ENCODE assay signal across 8 cellular contexts in genomic region chr16:81008151-81008789, GRCh38. TPM values are rescaled to one million over a fixed set of nuclear protein-coding genes. Genes with fewer than 3 reads are reported as not detected.
DNase-seq lines count a peak whose midpoint lies in the region; TF ChIP-seq lines count a peak whose summit lies in the region.

No MANE protein-coding gene starts in this region.

- peak overlapping the region; percentile 99 for H3K27ac ChIP-seq in effector memory CD4-positive, alpha-beta T cell (ENCODE audit: insufficient read depth, low read length, poor library complexity, severe bottlenecking)
- peak overlapping the region; percentile 94 for H3K27ac ChIP-seq in neural cell (ENCODE audit: low read length)

- DNase-seq in BJ (ENCODE audit: low read depth), result no peak
- no peak for DNase-seq in NB4 (ENCODE audit: low read depth)
- no peak for DNase-seq in effector memory CD4-positive, alpha-beta T cell
- no peak for DNase-seq in NCI-H774 (lab: John Stamatoyannopoulos, UW)
- no peak for DNase-seq in SW 1271 (lab: John Stamatoyannopoulos, UW)
- no peak for DNase-seq in amniotic stem cell (lab: John Stamatoyannopoulos, UW)
- DNase-seq in activated effector memory CD4-positive, alpha-beta T cell treated with Interleukin-2 at 50 U/mL for 16 hours, result no peak

- H3K4me1 ChIP-seq in effector memory CD4-positive, alpha-beta T cell (ENCODE audit: control insufficient read depth, insufficient read depth, low read length, poor library complexity, severe bottlenecking), result peaks cover 18% of the 10 kb centered on the region

- H3K9me3 ChIP-seq in effector memory CD4-positive, alpha-beta T cell (ENCODE audit: control insufficient read depth, low read length), result no peaks in the 10 kb centered on the region
- no peaks in the 10 kb centered on the region for H3K9me3 ChIP-seq in neural cell (ENCODE audit: low read length)

- H3K4me2 ChIP-seq in neural cell (ENCODE audit: low read length), result peak overlapping the region; percentile 19

- H3K36me3 ChIP-seq in BJ (ENCODE audit: control insufficient read depth, insufficient read depth, low read length) (no peaks in the 10 kb centered on the region), neural cell (ENCODE audit: insufficient read depth, low read length) (no peaks in the 10 kb centered on the region)
- no peaks in the 10 kb centered on the region for H3K36me3 ChIP-seq in effector memory CD4-positive, alpha-beta T cell (ENCODE audit: control insufficient read depth, insufficient read depth, low read length)

- POLR2A ChIA-PET in BJ (lab: Charles Lee), result interaction anchor here (0.6 kb wide), 1 partner anchor 9 kb away, joined by 7 read pairs; no protein-coding TSS in a partner anchor

- H3K4me3 ChIP-seq in BJ (ENCODE audit: low read depth, low read length) (peak overlapping the region; percentile 95), NB4 (ENCODE audit: low read depth, low read length) (peak overlapping the region; percentile 65), neural cell (ENCODE audit: low read length) (peak overlapping the region; percentile 98)
- peak overlapping the region; percentile 97 for H3K4me3 ChIP-seq in effector memory CD4-positive, alpha-beta T cell (ENCODE audit: insufficient read depth, low read depth, low read length, poor library complexity, severe bottlenecking)

- H3K9ac ChIP-seq in neural cell (ENCODE audit: low read length), result peak overlapping the region; percentile 93

- H3K79me2 ChIP-seq in neural cell (replicated peaks; ENCODE audit: insufficient read depth, low read length), result peaks cover 35% of the 10 kb centered on the region

- CTCF ChIA-PET in BJ (lab: Yijun Ruan, JAX), result interaction anchor here (1.5 kb wide), 1 partner anchor 28 kb away, joined by 6 read pairs; the partner anchor contains the start of gene ATMIN

- H3K27me3 ChIP-seq in BJ (ENCODE audit: control insufficient read depth, insufficient read depth, low read length) (no peaks in the 10 kb centered on the region), neural cell (ENCODE audit: insufficient read depth, low read depth, low read length) (no peaks in the 10 kb centered on the region)
- H3K27me3 ChIP-seq in effector memory CD4-positive, alpha-beta T cell (replicated peaks; ENCODE audit: control insufficient read depth, insufficient read depth, low read length, poor library complexity, severe bottlenecking), result no peaks in the 10 kb centered on the region

- peak overlapping the region; percentile 89 for H2AFZ ChIP-seq in neural cell (ENCODE audit: low read depth, low read length)

- TF ChIP-seq RAD21 in neural cell (conservative IDR thresholded peaks at IDR 0.05), result no peak

- H3K9me2 ChIP-seq in neural cell (ENCODE audit: insufficient read depth, low read length), result no peaks in the 10 kb centered on the region

- TF ChIP-seq CTCF in BJ (IDR thresholded peaks at IDR 0.05; ENCODE audit: insufficient read depth, low read depth, low read length) (no peak), NB4 (IDR thresholded peaks at IDR 0.05; ENCODE audit: low read depth, low read length) (no peak), neural cell (IDR thresholded peaks at IDR 0.05; ENCODE audit: poor library complexity, severe bottlenecking) (no peak)

- no peak for TF ChIP-seq EP300 in neural cell (conservative IDR thresholded peaks at IDR 0.05; ENCODE audit: poor library complexity, severe bottlenecking)

- no peaks in the 10 kb centered on the region for H3F3A ChIP-seq in neural cell (ENCODE audit: insufficient read depth, low read length, poor library complexity, severe bottlenecking)

- H4K20me1 ChIP-seq in neural cell (ENCODE audit: insufficient read depth), result no peaks in the 10 kb centered on the region

- no peak for TF ChIP-seq POLR2A in NB4 (IDR thresholded peaks at IDR 0.05; ENCODE audit: extremely low read depth, insufficient read length)

TF ChIP-seq in neural cell, 6 proteins besides CTCF, POLR2A, EP300 and RAD21:
- TF ChIP-seq POLR2AphosphoS5 (IDR thresholded peaks at IDR 0.05) (no peak), REST (IDR thresholded peaks at IDR 0.05; ENCODE audit: borderline replicate concordance) (no peak), SMC3 (conservative IDR thresholded peaks at IDR 0.05; ENCODE audit: poor library complexity) (no peak), MXI1 (conservative IDR thresholded peaks at IDR 0.05; ENCODE audit: poor library complexity, severe bottlenecking) (no peak), TAF1 (IDR thresholded peaks at IDR 0.05; ENCODE audit: low read depth) (no peak), EZH2 (IDR thresholded peaks at IDR 0.05; ENCODE audit: borderline replicate concordance, insufficient read depth, low read length, poor library complexity, severe bottlenecking) (no peak)

RNA-seq across cellular contexts. Expression of gene CENPN, which starts 1.3 kb away (rescaled TPM):
- polyA plus RNA-seq in BJ (2011; rRNA removed) (24.8 and 38.2 TPM in 2 replicates), neural cell (1.9 and 5.3 TPM in 2 replicates)
- polyA minus RNA-seq in BJ (2011; rRNA and poly(A)+ RNA removed), result 29.8 and 38.6 TPM in 2 replicates
- polyA minus RNA-seq in neural cell, result 2.7 and 2.9 TPM in 2 replicates

RNA-seq across cellular contexts. Expression of gene CMC2, which starts 1.6 kb away (rescaled TPM):
- polyA plus RNA-seq in BJ (2011; rRNA removed), result 56.4 and 101 TPM in 2 replicates
- 7.6 and 11.2 TPM in 2 replicates for polyA minus RNA-seq in BJ (2011; rRNA and poly(A)+ RNA removed)
- 168 and 172 TPM in 2 replicates for polyA plus RNA-seq in neural cell
- 31.7 and 41.3 TPM in 2 replicates for polyA minus RNA-seq in neural cell

RNA-seq across cellular contexts. Expression of gene ATMIN, which starts 27.4 kb away (rescaled TPM):
- polyA plus RNA-seq in BJ (2011; rRNA removed), result 22.3 and 34.7 TPM in 2 replicates
- polyA minus RNA-seq in BJ (2011; rRNA and poly(A)+ RNA removed), result 19.1 and 22.1 TPM in 2 replicates
- polyA plus RNA-seq in neural cell, result 62.3 and 75.9 TPM in 2 replicates
- polyA minus RNA-seq in neural cell, result 119 and 120 TPM in 2 replicates
